Comparison of ENCODE assay signal across 8 cellular contexts in genomic region chr17:73192894-73193701, GRCh38. TPM values are rescaled to one million over a fixed set of nuclear protein-coding genes. Genes with fewer than 3 reads are reported as not detected.
DNase-seq lines count a peak whose midpoint lies in the region; ATAC-seq lines count a peak whose summit lies in the region.

TSS of gene COG1 (plus strand) at chr17:73193055. CDS start at chr17:73193070, 15 bp downstream.

- no peaks in the 10 kb centered on the region for H3K9me3 ChIP-seq in KOPT-K1 (ENCODE audit: insufficient read depth, low read length, poor library complexity, severe bottlenecking)

- peak; percentile 62 for ATAC-seq in GM21619 (IDR thresholded peaks at IDR 0.05; ENCODE audit: unreplicated experiment)
- peak; percentile 87 to 90 for ATAC-seq in naive thymus-derived CD8-positive, alpha-beta T cell
- ATAC-seq in stimulated activated memory B cell treated with anti-CD40 and anti-IgM and Interleukin-4, amounts not matched to agents 10 μg/mL and 1 μg/mL and 100 μg/mL, for 72 hours = peak; percentile 87

- H3K36me3 Mint-ChIP-seq in activated T-helper 1 cell treated with anti-CD3 and anti-CD28 coated beads, Interleukin-12 subunit alpha, Interleukin-12 subunit beta, Interleukin-2, Interleukin-4 antibody, amounts not matched to agents 30 ng/mL and 10 ng/mL and 1 ng/mL, durations not matched to agents 14 hours and 24 hours and 36 hours (ENCODE audit: low read depth) = peaks cover 13% of the 10 kb centered on the region
- H3K36me3 Mint-ChIP-seq in naive thymus-derived CD8-positive, alpha-beta T cell = peaks cover 9 to 24% (median 18%) of the 10 kb centered on the region in 3 donors
- peaks cover 19% of the 10 kb centered on the region for H3K36me3 Mint-ChIP-seq in stimulated activated memory B cell treated with anti-CD40 and anti-IgM and Interleukin-4, amounts not matched to agents 10 μg/mL and 1 μg/mL and 100 μg/mL, for 72 hours

- no peaks in the 10 kb centered on the region for H3K9me3 Mint-ChIP-seq in activated T-helper 1 cell treated with anti-CD3 and anti-CD28 coated beads, Interleukin-12 subunit alpha, Interleukin-12 subunit beta, Interleukin-2, Interleukin-4 antibody, amounts not matched to agents 30 ng/mL and 10 ng/mL and 1 ng/mL, durations not matched to agents 14 hours and 24 hours and 36 hours
- peaks cover 0 to 1% (median 0%) of the 10 kb centered on the region in 9 donors for H3K9me3 Mint-ChIP-seq in naive thymus-derived CD8-positive, alpha-beta T cell
- no peaks in the 10 kb centered on the region for H3K9me3 Mint-ChIP-seq in stimulated activated memory B cell treated with anti-CD40 and anti-IgM and Interleukin-4, amounts not matched to agents 10 μg/mL and 1 μg/mL and 100 μg/mL, for 72 hours

- POLR2A ChIA-PET in naive thymus-derived CD8-positive, alpha-beta T cell (lab: Charles Lee) = interaction anchor here (0.6 to 7.4 kb wide), 10 partner anchors 10 to 44 kb away, joined by 3 to 59 read pairs (median 4); a partner anchor contains a TSS

- intact Hi-C loops in activated T-helper 1 cell treated with anti-CD3 and anti-CD28 coated beads, Interleukin-12 subunit alpha, Interleukin-12 subunit beta, Interleukin-2, Interleukin-4 antibody, amounts not matched to agents 30 ng/mL and 10 ng/mL and 1 ng/mL, durations not matched to agents 14 hours and 24 hours and 36 hours (cut with micrococcal nuclease) = loop anchor here (1.0 to 10.0 kb wide), 6 partner anchors 18 to 632 kb away; partner anchors contain the start of gene SLC39A11

- peaks cover 19% of the 10 kb centered on the region for H3K4me1 Mint-ChIP-seq in activated T-helper 1 cell treated with anti-CD3 and anti-CD28 coated beads, Interleukin-12 subunit alpha, Interleukin-12 subunit beta, Interleukin-2, Interleukin-4 antibody, amounts not matched to agents 30 ng/mL and 10 ng/mL and 1 ng/mL, durations not matched to agents 14 hours and 24 hours and 36 hours (ENCODE audit: low read depth)
- peaks cover 13 to 42% (median 29%) of the 10 kb centered on the region in 4 donors for H3K4me1 Mint-ChIP-seq in naive thymus-derived CD8-positive, alpha-beta T cell
- peaks cover 20% of the 10 kb centered on the region for H3K4me1 Mint-ChIP-seq in stimulated activated memory B cell treated with anti-CD40 and anti-IgM and Interleukin-4, amounts not matched to agents 10 μg/mL and 1 μg/mL and 100 μg/mL, for 72 hours

- peak within 1 kb of the TSS; percentile 96 for H3K27ac Mint-ChIP-seq in activated T-helper 1 cell treated with anti-CD3 and anti-CD28 coated beads, Interleukin-12 subunit alpha, Interleukin-12 subunit beta, Interleukin-2, Interleukin-4 antibody, amounts not matched to agents 30 ng/mL and 10 ng/mL and 1 ng/mL, durations not matched to agents 14 hours and 24 hours and 36 hours
- peak within 1 kb of the TSS; percentile 75 to 99 (median 96) for H3K27ac Mint-ChIP-seq in naive thymus-derived CD8-positive, alpha-beta T cell
- H3K27ac Mint-ChIP-seq in stimulated activated memory B cell treated with anti-CD40 and anti-IgM and Interleukin-4, amounts not matched to agents 10 μg/mL and 1 μg/mL and 100 μg/mL, for 72 hours = peak within 1 kb of the TSS; percentile 92

- H3K36me3 ChIP-seq in KOPT-K1 (ENCODE audit: insufficient read depth, low read length) = peaks cover 35% of the 10 kb centered on the region

- H3K4me3 Mint-ChIP-seq in activated T-helper 1 cell treated with anti-CD3 and anti-CD28 coated beads, Interleukin-12 subunit alpha, Interleukin-12 subunit beta, Interleukin-2, Interleukin-4 antibody, amounts not matched to agents 30 ng/mL and 10 ng/mL and 1 ng/mL, durations not matched to agents 14 hours and 24 hours and 36 hours = peak within 1 kb of the TSS; percentile 96
- peak within 1 kb of the TSS; percentile 93 to 100 (median 96) for H3K4me3 Mint-ChIP-seq in naive thymus-derived CD8-positive, alpha-beta T cell
- peak within 1 kb of the TSS; percentile 99 for H3K4me3 Mint-ChIP-seq in stimulated activated memory B cell treated with anti-CD40 and anti-IgM and Interleukin-4, amounts not matched to agents 10 μg/mL and 1 μg/mL and 100 μg/mL, for 72 hours

- no peaks in the 10 kb centered on the region for H3K27me3 Mint-ChIP-seq in activated T-helper 1 cell treated with anti-CD3 and anti-CD28 coated beads, Interleukin-12 subunit alpha, Interleukin-12 subunit beta, Interleukin-2, Interleukin-4 antibody, amounts not matched to agents 30 ng/mL and 10 ng/mL and 1 ng/mL, durations not matched to agents 14 hours and 24 hours and 36 hours (ENCODE audit: insufficient read depth)
- H3K27me3 Mint-ChIP-seq in naive thymus-derived CD8-positive, alpha-beta T cell = no peaks in the 10 kb centered on the region
- H3K27me3 Mint-ChIP-seq in stimulated activated memory B cell treated with anti-CD40 and anti-IgM and Interleukin-4, amounts not matched to agents 10 μg/mL and 1 μg/mL and 100 μg/mL, for 72 hours = no peaks in the 10 kb centered on the region

- peak within 1 kb of the TSS; percentile 91 for H3K27ac ChIP-seq in KOPT-K1 (ENCODE audit: low read depth, low read length, poor library complexity, severe bottlenecking)

- DNase-seq in DMS153 (lab: John Stamatoyannopoulos, UW) = peak; percentile 71
- peak; percentile 95 for DNase-seq in RPMI8226
- DNase-seq in activated T-helper 1 cell treated with anti-CD3 and anti-CD28 coated beads, Interleukin-12 subunit alpha, Interleukin-12 subunit beta, Interleukin-2, Interleukin-4 antibody, amounts not matched to agents 30 ng/mL and 10 ng/mL and 1 ng/mL, durations not matched to agents 14 hours and 24 hours and 36 hours (ENCODE audit: low spot score) = peak; percentile 55
- DNase-seq in fibroblast of gingiva (ENCODE audit: low read depth) = peak; percentile 85
- DNase-seq in naive thymus-derived CD8-positive, alpha-beta T cell = peak; percentile 54 to 94 (median 78)

RNA-seq across cellular contexts. Expression of gene COG1, which starts in this region (rescaled TPM):
- 34.3 and 37.1 TPM in 2 replicates for total RNA-seq in activated T-helper 1 cell treated with anti-CD3 and anti-CD28 coated beads, Interleukin-12 subunit alpha, Interleukin-12 subunit beta, Interleukin-2, Interleukin-4 antibody, amounts not matched to agents 30 ng/mL and 10 ng/mL and 1 ng/mL, durations not matched to agents 14 hours and 24 hours and 36 hours
- total RNA-seq in naive thymus-derived CD8-positive, alpha-beta T cell = 10 to 100 TPM; 85.0 to 97.4 TPM
- 10 to 100 TPM; 17.0 to 38.0 (median 30.5) TPM for polyA plus RNA-seq in naive thymus-derived CD8-positive, alpha-beta T cell

Comparison
In these comparisons a context has a peak if more than half of its experiments do, and no peak if none do; other contexts are left out.
1. Peak in every context shown above with its lines: DNase-seq, ATAC-seq and H3K27ac ChIP-seq.